Comparison of ENCODE assay signal across 8 cellular contexts in the genomic region with DNA sequence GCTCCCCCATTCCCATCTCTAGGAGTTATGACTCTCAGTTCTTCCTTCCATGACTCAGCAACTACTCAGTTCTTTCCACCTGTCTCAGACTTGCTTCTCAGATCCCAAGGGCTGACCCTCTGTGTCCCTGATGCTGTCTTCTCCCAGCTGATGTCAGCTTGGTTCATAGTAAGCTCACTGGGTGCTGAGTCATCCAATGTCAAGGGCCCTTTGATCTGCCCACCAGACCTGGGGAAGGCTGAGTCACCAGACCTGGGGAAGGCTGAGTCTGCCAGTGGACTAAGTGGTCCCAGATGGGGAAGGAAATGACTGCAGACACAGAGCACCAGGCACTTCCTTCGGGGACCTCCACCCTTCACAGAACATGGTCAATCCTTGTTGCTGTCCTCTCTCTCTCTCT.
DNase-seq lines count a peak whose midpoint lies in the region; ATAC-seq, FAIRE-seq and TF ChIP-seq lines count a peak whose summit lies in the region.

No MANE protein-coding gene starts in this region.

- peak; percentile 53 to 63 for ATAC-seq in natural killer cell treated with Interleukin-12 subunit alpha and Interleukin-12 subunit beta and Interleukin-15 and Interleukin-18, amount 100 ng/mL, for 72 hours
- no peak for ATAC-seq in natural killer cell
- ATAC-seq in GM12878 = peak; percentile 76
- ATAC-seq in sciatic nerve = peak; percentile 71
- ATAC-seq in GM21367 (IDR thresholded peaks at IDR 0.05; ENCODE audit: unreplicated experiment) = no peak

- SMC1A ChIA-PET in GM12878 (lab: Charles Lee; ENCODE audit: uncharacterized antibody, unreplicated experiment) = no interaction called here

- H3K36me3 ChIP-seq in SK-N-SH (replicated peaks in 1 of 2; ENCODE audit: control insufficient read depth in 1 of 2, insufficient read depth in 2 of 2, low read length in 1 of 2) = no peaks in the 10 kb centered on the region
- no peaks in the 10 kb centered on the region for H3K36me3 ChIP-seq in GM12878 (ENCODE audit: control insufficient read depth in 2 of 2, insufficient read depth in 2 of 2, low read length in 1 of 2)
- no peaks in the 10 kb centered on the region for H3K36me3 ChIP-seq in H7 (replicated peaks; ENCODE audit: control insufficient read depth, insufficient read depth, low read length)

- no TSS peak for BruUV-seq in GM12878 (replicated peaks; lab: Mats Ljungman, UMichigan)

- no peak overlapping the region for H3K4me3 ChIP-seq in SK-N-SH (ENCODE audit: low read depth in 2 of 2, low read length in 1 of 2)
- no peak overlapping the region for H3K4me3 ChIP-seq in GM12878
- H3K4me3 ChIP-seq in H7 (ENCODE audit: insufficient read depth, low read depth, low read length) = no peak overlapping the region

- DNase-seq in natural killer cell treated with Interleukin-12 subunit alpha and Interleukin-12 subunit beta and Interleukin-15 and Interleukin-18, amount 100 ng/mL, for 72 hours (ENCODE audit: low spot score) = no peak
- DNase-seq in natural killer cell = no peak
- DNase-seq in SK-N-SH = peak; percentile 20
- peak; percentile 5 for DNase-seq in GM12878 (ENCODE audit: low read depth, low spot score)
- DNase-seq in sciatic nerve (ENCODE audit: low spot score) = no peak
- no peak for DNase-seq in mesenteric fat pad (ENCODE audit: low spot score)
- DNase-seq in H7 = no peak

- H4K20me1 ChIP-seq in SK-N-SH (ENCODE audit: insufficient read depth) (no peaks in the 10 kb centered on the region), GM12878 (ENCODE audit: control insufficient read depth, insufficient read depth) (no peaks in the 10 kb centered on the region)

- no peak for FAIRE-seq in GM12878 (lab: Jason Lieb, UNC)

- H3K27ac Mint-ChIP-seq in natural killer cell treated with Interleukin-12 subunit alpha and Interleukin-12 subunit beta and Interleukin-15 and Interleukin-18, amount 100 ng/mL, for 72 hours = no peak overlapping the region
- no peak overlapping the region for H3K27ac Mint-ChIP-seq in natural killer cell

- WGBS in SK-N-SH (ENCODE audit: low lambda C conversion rate) = 0% methylated on average over 1 of the region's 1 CpG
- 0% methylated on average over 1 of the region's 1 CpG for WGBS in GM12878 (ENCODE audit: insufficient coverage, insufficient replicate concordance, low lambda C conversion rate, missing lambda C conversion rate)

- no peaks in the 10 kb centered on the region for H3K9me3 Mint-ChIP-seq in natural killer cell treated with Interleukin-12 subunit alpha and Interleukin-12 subunit beta and Interleukin-15 and Interleukin-18, amount 100 ng/mL, for 72 hours
- H3K9me3 Mint-ChIP-seq in natural killer cell = no peaks in the 10 kb centered on the region

- H3K4me2 ChIP-seq in SK-N-SH (peak overlapping the region; percentile 50), GM12878 (ENCODE audit: control insufficient read depth, insufficient read depth) (no peak overlapping the region)

- in situ Hi-C loops in GM12878 (cut with MboI) = no loop called here

- H3K4me3 Mint-ChIP-seq in natural killer cell treated with Interleukin-12 subunit alpha and Interleukin-12 subunit beta and Interleukin-15 and Interleukin-18, amount 100 ng/mL, for 72 hours = no peak overlapping the region
- H3K4me3 Mint-ChIP-seq in natural killer cell = no peak overlapping the region

- H3K9ac ChIP-seq in SK-N-SH = no peak overlapping the region
- H3K9ac ChIP-seq in GM12878 (ENCODE audit: control insufficient read depth, insufficient read depth, low read length) = no peak overlapping the region

- POLR2A ChIA-PET in SK-N-SH (lab: Yijun Ruan, JAX) (no interaction called here), GM12878 (lab: Charles Lee) (no interaction called here)

- peaks cover 9 to 12% of the 10 kb centered on the region in 2 donors for H3K27me3 Mint-ChIP-seq in natural killer cell treated with Interleukin-12 subunit alpha and Interleukin-12 subunit beta and Interleukin-15 and Interleukin-18, amount 100 ng/mL, for 72 hours
- H3K27me3 Mint-ChIP-seq in natural killer cell (ENCODE audit: low read depth in 2 of 2) = no peaks in the 10 kb centered on the region

- H3K4me1 ChIP-seq in SK-N-SH (ENCODE audit: control insufficient read depth in 1 of 2, insufficient read depth in 2 of 2, low read depth in 1 of 2, low read length in 1 of 2) (peaks cover 8 to 10% of the 10 kb centered on the region in 2 experiments; a peak in 3 of 4 replicates), GM12878 (ENCODE audit: control insufficient read depth, insufficient read depth, low read length) (no peaks in the 10 kb centered on the region)

- H3K79me2 ChIP-seq in SK-N-SH (ENCODE audit: insufficient read depth) (no peaks in the 10 kb centered on the region), GM12878 (ENCODE audit: control insufficient read depth, insufficient read depth, low read length) (no peaks in the 10 kb centered on the region)

- intact Hi-C loops in natural killer cell (cut with micrococcal nuclease) = no loop called here
- intact Hi-C loops in GM12878 (cut with micrococcal nuclease; ENCODE audit: unreplicated experiment) = no loop called here
- intact Hi-C loops in sciatic nerve (cut with DNase I) = no loop called here

- peaks cover 0 to 6% of the 10 kb centered on the region in 2 donors for H3K4me1 Mint-ChIP-seq in natural killer cell treated with Interleukin-12 subunit alpha and Interleukin-12 subunit beta and Interleukin-15 and Interleukin-18, amount 100 ng/mL, for 72 hours (ENCODE audit: low read depth in 2 of 2)
- H3K4me1 Mint-ChIP-seq in natural killer cell = no peaks in the 10 kb centered on the region

- peaks cover 15% of the 10 kb centered on the region for H3F3A ChIP-seq in SK-N-SH (replicated peaks; ENCODE audit: insufficient read depth)

- TF ChIP-seq POLR2A in GM12878 (IDR thresholded peaks at IDR 0.05; ENCODE audit: low read depth, low read length) = no peak

- H3K27me3 ChIP-seq in SK-N-SH (ENCODE audit: insufficient read depth) (no peaks in the 10 kb centered on the region), GM12878 (replicated peaks in 1 of 2; ENCODE audit: control insufficient read depth in 2 of 2, insufficient read depth in 2 of 2, low read length in 1 of 2) (no peaks in the 10 kb centered on the region), H7 (ENCODE audit: control insufficient read depth, insufficient read depth, low read length) (no peaks in the 10 kb centered on the region)

- TF ChIP-seq EP300 in SK-N-SH (IDR thresholded peaks at IDR 0.05; ENCODE audit: borderline replicate concordance in 1 of 2, low read depth in 1 of 2, low read length in 1 of 2) (peak; percentile 11 to 93; a peak in 2 of 4 replicates), GM12878 (IDR thresholded peaks at IDR 0.05; ENCODE audit: borderline replicate concordance in 1 of 2, control insufficient read depth in 1 of 2, low read depth in 2 of 2, low read length in 2 of 2) (no peak)

- TF ChIP-seq CTCF in natural killer cell (IDR thresholded peaks at IDR 0.05) (no peak), SK-N-SH (IDR thresholded peaks at IDR 0.05) (no peak), GM12878 (IDR thresholded peaks at IDR 0.05 in 2 of 3, conservative IDR thresholded peaks at IDR 0.05 in 1 of 3; ENCODE audit: control insufficient read depth in 2 of 3, extremely low read depth in 1 of 3, insufficient read depth in 1 of 3, low read depth in 3 of 3, low read length in 3 of 3) (no peak)

- H3K9me3 ChIP-seq in SK-N-SH (no peaks in the 10 kb centered on the region), GM12878 (replicated peaks; ENCODE audit: control insufficient read depth, insufficient read depth, low read length) (no peaks in the 10 kb centered on the region)

- no peak overlapping the region for H2AFZ ChIP-seq in SK-N-SH (ENCODE audit: low read depth)
- H2AFZ ChIP-seq in GM12878 (ENCODE audit: control insufficient read depth, low read depth, low read length) = no peak overlapping the region

- no peaks in the 10 kb centered on the region for H3K9me2 ChIP-seq in SK-N-SH

- CTCF ChIA-PET in SK-N-SH (lab: Yijun Ruan, JAX) (no interaction called here), GM12878 (lab: Yijun Ruan, JAX) (no interaction called here)

- TF ChIP-seq RAD21 in SK-N-SH (IDR thresholded peaks at IDR 0.05; ENCODE audit: low read length) (no peak), GM12878 (IDR thresholded peaks at IDR 0.05; ENCODE audit: insufficient read depth, low read depth, low read length) (no peak)

- H3K27ac ChIP-seq in SK-N-SH (ENCODE audit: low read depth in 2 of 2, low read length in 1 of 2) (peak overlapping the region in 1 of 2 experiments; percentile 73; a peak in 2 of 4 replicates), GM12878 (ENCODE audit: control insufficient read depth, insufficient read depth) (no peak overlapping the region)

- H3K36me3 Mint-ChIP-seq in natural killer cell treated with Interleukin-12 subunit alpha and Interleukin-12 subunit beta and Interleukin-15 and Interleukin-18, amount 100 ng/mL, for 72 hours = no peaks in the 10 kb centered on the region
- no peaks in the 10 kb centered on the region for H3K36me3 Mint-ChIP-seq in natural killer cell

- RAD21 ChIA-PET in GM12878 (lab: Charles Lee; ENCODE audit: unreplicated experiment) = no interaction called here

TF ChIP-seq in SK-N-SH, 30 proteins besides CTCF, POLR2A, EP300 and RAD21 (continues in another document):
- TF ChIP-seq RXRA (IDR thresholded peaks at IDR 0.05; ENCODE audit: borderline replicate concordance, low read depth) = peak; percentile 77
- peak; percentile 71; the same call in 1 of the 2 replicates for TF ChIP-seq POLR2AphosphoS5 (IDR thresholded peaks at IDR 0.05; ENCODE audit: low read depth, low read length)
- peak; percentile 99 for TF ChIP-seq TCF12 (IDR thresholded peaks at IDR 0.05)
- peak; percentile 99 for TF ChIP-seq FOSL2 (IDR thresholded peaks at IDR 0.05; ENCODE audit: borderline replicate concordance, low read depth)

TF ChIP-seq in GM12878, 131 proteins besides CTCF, POLR2A, EP300 and RAD21 (continues in another document):
- peak; percentile 63; the same call in 1 of the 2 replicates for TF ChIP-seq JUNB (IDR thresholded peaks at IDR 0.05)
- TF ChIP-seq, protein P1, sequence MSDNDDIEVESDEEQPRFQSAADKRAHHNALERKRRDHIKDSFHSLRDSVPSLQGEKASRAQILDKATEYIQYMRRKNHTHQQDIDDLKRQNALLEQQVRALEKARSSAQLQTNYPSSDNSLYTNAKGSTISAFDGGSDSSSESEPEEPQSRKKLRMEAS (IDR thresholded peaks at IDR 0.05; ENCODE audit: low read depth, low read length) = no peak
- TF ChIP-seq, protein P2, sequence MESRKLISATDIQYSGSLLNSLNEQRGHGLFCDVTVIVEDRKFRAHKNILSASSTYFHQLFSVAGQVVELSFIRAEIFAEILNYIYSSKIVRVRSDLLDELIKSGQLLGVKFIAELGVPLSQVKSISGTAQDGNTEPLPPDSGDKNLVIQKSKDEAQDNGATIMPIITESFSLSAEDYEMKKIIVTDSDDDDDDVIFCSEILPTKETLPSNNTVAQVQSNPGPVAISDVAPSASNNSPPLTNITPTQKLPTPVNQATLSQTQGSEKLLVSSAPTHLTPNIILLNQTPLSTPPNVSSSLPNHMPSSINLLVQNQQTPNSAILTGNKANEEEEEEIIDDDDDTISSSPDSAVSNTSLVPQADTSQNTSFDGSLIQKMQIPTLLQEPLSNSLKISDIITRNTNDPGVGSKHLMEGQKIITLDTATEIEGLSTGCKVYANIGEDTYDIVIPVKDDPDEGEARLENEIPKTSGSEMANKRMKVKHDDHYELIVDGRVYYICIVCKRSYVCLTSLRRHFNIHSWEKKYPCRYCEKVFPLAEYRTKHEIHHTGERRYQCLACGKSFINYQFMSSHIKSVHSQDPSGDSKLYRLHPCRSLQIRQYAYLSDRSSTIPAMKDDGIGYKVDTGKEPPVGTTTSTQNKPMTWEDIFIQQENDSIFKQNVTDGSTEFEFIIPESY (IDR thresholded peaks at IDR 0.05) = no peak

Comparison
In these comparisons a context has a peak if more than half of its experiments do, and no peak if none do; other contexts are left out.
1. ATAC-seq: peak in natural killer cell treated with Interleukin-12 subunit alpha and Interleukin-12 subunit beta and Interleukin-15 and Interleukin-18, amount 100 ng/mL, for 72 hours (2 of 2), GM12878 (single experiment) and sciatic nerve (single experiment); none in natural killer cell (0 of 3) and GM21367 (single experiment).
2. DNase-seq: peak in SK-N-SH (single experiment) and GM12878 (single experiment); none in natural killer cell treated with Interleukin-12 subunit alpha and Interleukin-12 subunit beta and Interleukin-15 and Interleukin-18, amount 100 ng/mL, for 72 hours (single experiment), natural killer cell (single experiment), sciatic nerve (single experiment), mesenteric fat pad (single experiment) and H7 (single experiment).